12 cellular contexts compared by ENCODE assay signal in genomic region chr22:44658371-44658953, GRCh38. TPM values are rescaled to one million over a fixed set of nuclear protein-coding genes. Genes with fewer than 3 reads are reported as not detected.
DNase-seq lines count a peak whose midpoint lies in the region; ATAC-seq and TF ChIP-seq lines count a peak whose summit lies in the region.
"Had no signal": no experiment of that assay in that cellular context is flagged by ENCODE, and none has a peak within 500 bp of the region (broad histone marks: within the 10 kb centered on the region; RNA-seq: fewer than 3 reads in every experiment).

No MANE protein-coding gene starts in this region.

- peaks cover 6% of the 10 kb centered on the region for H3K27me3 Mint-ChIP-seq in osteocyte (ENCODE audit: unreplicated experiment)
- H3K27me3 Mint-ChIP-seq in CD8-positive, alpha-beta T cell (ENCODE audit: low read depth) = no peaks in the 10 kb centered on the region
- H3K27me3 Mint-ChIP-seq: activated naive CD8-positive, alpha-beta T cell had no signal

- no peak overlapping the region for H3K4me3 Mint-ChIP-seq in osteocyte (ENCODE audit: unreplicated experiment)
- H3K4me3 Mint-ChIP-seq in CD8-positive, alpha-beta T cell = no peak overlapping the region
- H3K4me3 Mint-ChIP-seq: activated naive CD8-positive, alpha-beta T cell had no signal

- intact Hi-C loops in CD8-positive, alpha-beta T cell (cut with DNase I, micrococcal nuclease) = no loop called here

- H3K27ac ChIP-seq in BLaER1 treated with 17β-estradiol and CSF1 and Interleukin-3, amounts not matched to agents 10 nM and 100 nM = peak overlapping the region in 7 of 11 experiments; percentile 8 to 52 (median 34); a peak in 9 of 22 replicates
- H3K27ac ChIP-seq in SJCRH30 = peak overlapping the region; percentile 20; the same call in 1 of the 2 replicates
- no peak overlapping the region for H3K27ac ChIP-seq in CD8-positive, alpha-beta T cell (ENCODE audit: low read depth, low read length)

- H3K36me3 ChIP-seq in BLaER1 treated with 17β-estradiol and CSF1 and Interleukin-3, amounts not matched to agents 10 nM and 100 nM = no peaks in the 10 kb centered on the region; a peak in 1 of 22 replicates
- no peaks in the 10 kb centered on the region for H3K36me3 ChIP-seq in SJCRH30
- H3K36me3 ChIP-seq in CD8-positive, alpha-beta T cell (ENCODE audit: insufficient read depth, low read length) = no peaks in the 10 kb centered on the region

- peak overlapping the region; percentile 52 for H3K27ac Mint-ChIP-seq in osteocyte (ENCODE audit: unreplicated experiment)
- no peak overlapping the region for H3K27ac Mint-ChIP-seq in CD8-positive, alpha-beta T cell
- H3K27ac Mint-ChIP-seq: activated naive CD8-positive, alpha-beta T cell had no signal

- peak overlapping the region; percentile 75 to 92 (median 83) for H3K4me2 ChIP-seq in BLaER1 treated with 17β-estradiol and CSF1 and Interleukin-3, amounts not matched to agents 10 nM and 100 nM

- no peak for ATAC-seq in CD8-positive, alpha-beta T cell

- H3K4me1 Mint-ChIP-seq in osteocyte (ENCODE audit: unreplicated experiment) = peaks cover 12% of the 10 kb centered on the region
- H3K4me1 Mint-ChIP-seq in CD8-positive, alpha-beta T cell (ENCODE audit: low read depth) = peaks cover 21% of the 10 kb centered on the region

- CTCF ChIA-PET in CD8-positive, alpha-beta T cell (lab: Charles Lee) = interaction anchor here (0.6 to 2.9 kb wide), 2 partner anchors 26 to 36 kb away, joined by 3 to 9 read pairs; no protein-coding TSS in a partner anchor

- peaks cover 0 to 5% (median 0%) of the 10 kb centered on the region in 11 experiments; a peak in 1 of 22 replicates for H4K20me1 ChIP-seq in BLaER1 treated with 17β-estradiol and CSF1 and Interleukin-3, amounts not matched to agents 10 nM and 100 nM

- H3K36me3 Mint-ChIP-seq in osteocyte (ENCODE audit: unreplicated experiment) = no peaks in the 10 kb centered on the region
- no peaks in the 10 kb centered on the region for H3K36me3 Mint-ChIP-seq in CD8-positive, alpha-beta T cell
- H3K36me3 Mint-ChIP-seq: activated naive CD8-positive, alpha-beta T cell had no signal

- no peaks in the 10 kb centered on the region for H3K9me3 Mint-ChIP-seq in osteocyte (ENCODE audit: unreplicated experiment)
- H3K9me3 Mint-ChIP-seq in CD8-positive, alpha-beta T cell = no peaks in the 10 kb centered on the region

- 0 out of 20 replicates have a peak overlapping the region, but pooled peaks of 3 of the 10 experiments have one; percentile 1 to 15 (median 5) for H3K4me3 ChIP-seq in BLaER1 treated with 17β-estradiol and CSF1 and Interleukin-3, amounts not matched to agents 10 nM and 100 nM
- H3K4me3 ChIP-seq in SJCRH30 = no peak overlapping the region; the same call in 1 of the 2 replicates
- no peak overlapping the region for H3K4me3 ChIP-seq in CD8-positive, alpha-beta T cell (ENCODE audit: low read depth, low read length)

- DNase-seq in SJCRH30 (peak; percentile 78 to 86), fibroblast of the conjunctiva (ENCODE audit: low read depth) (peak; percentile 69), osteocyte (ENCODE audit: extremely low spot score, unreplicated experiment) (no peak), AML-193 (lab: John Stamatoyannopoulos, UW) (no peak), HPDE6-E6E7 (ENCODE audit: extremely low spot score) (no peak)
- DNase-seq in CD8-positive, alpha-beta T cell = no peak
- no peak for DNase-seq in activated CD4-positive, CD25-positive, alpha-beta regulatory T cell (lab: John Stamatoyannopoulos, UW)
- DNase-seq: GDM1, kidney glomerular epithelial cell, T-helper 1 cell had no signal

- H3K27me3 ChIP-seq in BLaER1 treated with 17β-estradiol and CSF1 and Interleukin-3, amounts not matched to agents 10 nM and 100 nM = no peaks in the 10 kb centered on the region
- H3K27me3 ChIP-seq in SJCRH30 = no peaks in the 10 kb centered on the region
- no peaks in the 10 kb centered on the region for H3K27me3 ChIP-seq in CD8-positive, alpha-beta T cell (ENCODE audit: insufficient read depth, low read length)

- POLR2A ChIA-PET in CD8-positive, alpha-beta T cell (lab: Charles Lee) = no interaction called here

- peak overlapping the region in 10 of 11 experiments; percentile 12 to 61 (median 38); a peak in 14 of 22 replicates for H3K9ac ChIP-seq in BLaER1 treated with 17β-estradiol and CSF1 and Interleukin-3, amounts not matched to agents 10 nM and 100 nM

- H3K9me3 ChIP-seq in BLaER1 treated with 17β-estradiol and CSF1 and Interleukin-3, amounts not matched to agents 10 nM and 100 nM (replicated peaks in 1 of 11) = peaks cover 0 to 8% (median 2%) of the 10 kb centered on the region in 11 experiments; a peak in 11 of 22 replicates
- H3K9me3 ChIP-seq in SJCRH30 (replicated peaks) = no peaks in the 10 kb centered on the region
- no peaks in the 10 kb centered on the region for H3K9me3 ChIP-seq in CD8-positive, alpha-beta T cell (ENCODE audit: low read length)

- H3K4me1 ChIP-seq in BLaER1 treated with 17β-estradiol and CSF1 and Interleukin-3, amounts not matched to agents 10 nM and 100 nM = peaks cover 42 to 57% (median 53%) of the 10 kb centered on the region in 10 experiments
- peaks cover 25% of the 10 kb centered on the region for H3K4me1 ChIP-seq in SJCRH30
- H3K4me1 ChIP-seq in CD8-positive, alpha-beta T cell (ENCODE audit: insufficient read depth, low read length) = peaks cover 30% of the 10 kb centered on the region

- no peak for TF ChIP-seq CTCF in osteocyte (IDR thresholded peaks at IDR 0.05)
- no peak for TF ChIP-seq CTCF in CD8-positive, alpha-beta T cell (IDR thresholded peaks at IDR 0.05)

RNA-seq across cellular contexts. Expression of gene PRR5, which starts 43.5 kb away (rescaled TPM):
- total RNA-seq in SJCRH30 (2014; rRNA removed; shearing (Covaris generic)) = 41.6 and 43.7 TPM in 2 replicates
- 13.5 and 14.8 TPM in 2 replicates for total RNA-seq in osteocyte
- total RNA-seq in CD8-positive, alpha-beta T cell = 10 to 100 TPM; 47.6 to 49.3 TPM

Comparison
In these comparisons a context has a peak if more than half of its experiments do, and no peak if none do; other contexts are left out.
1. DNase-seq: peak in SJCRH30 (2 of 2) and fibroblast of the conjunctiva (single experiment); none in osteocyte (single experiment), AML-193 (0 of 2), HPDE6-E6E7 (single experiment), CD8-positive, alpha-beta T cell (0 of 7) and activated CD4-positive, CD25-positive, alpha-beta regulatory T cell (0 of 4).